Comparison of ENCODE assay signal across 21 cellular contexts in genomic region chr14:69896080-69896479, GRCh38. TPM values are rescaled to one million over a fixed set of nuclear protein-coding genes. Genes with fewer than 3 reads are reported as not detected.
DNase-seq lines count a peak whose midpoint lies in the region; ATAC-seq and TF ChIP-seq lines count a peak whose summit lies in the region.
"Had no signal": no experiment of that assay in that cellular context is flagged by ENCODE, and none has a peak within 500 bp of the region (broad histone marks: within the 10 kb centered on the region; RNA-seq: fewer than 3 reads in every experiment).

No MANE protein-coding gene starts in this region.

- H3K4me3 ChIP-seq in MM.1S (ENCODE audit: low read length) (peak overlapping the region; percentile 52; the same call in 1 of the 2 replicates), colonic mucosa (no peak overlapping the region)
- H3K4me3 ChIP-seq: A549 had no signal

- H3K9me3 ChIP-seq in MM.1S (replicated peaks; ENCODE audit: insufficient read depth, low read length) (no peaks in the 10 kb centered on the region), colonic mucosa (no peaks in the 10 kb centered on the region)
- H3K9me3 ChIP-seq: BE2C had no signal

- peak overlapping the region; percentile 21 for H3K4me3 Mint-ChIP-seq in neural crest cell
- H3K4me3 Mint-ChIP-seq: CD14-positive monocyte; CD4-positive, alpha-beta T cell; CD8-positive, alpha-beta memory T cell had no signal

- no peaks in the 10 kb centered on the region for H4K20me1 ChIP-seq in MM.1S (ENCODE audit: insufficient read depth, low read length)
- H4K20me1 ChIP-seq: BLaER1 treated with 17β-estradiol and CSF1 and Interleukin-3, amounts not matched to agents 10 nM and 100 nM had no signal

- TF ChIP-seq CTCF in GM12873 (IDR thresholded peaks at IDR 0.05; ENCODE audit: insufficient read depth, low read depth, low read length, missing control alignments) (peak; percentile 23), MM.1S (IDR thresholded peaks at IDR 0.05; ENCODE audit: low read length) (peak; percentile 48), foreskin keratinocyte (conservative IDR thresholded peaks at IDR 0.05) (peak; percentile 14), neural crest cell (conservative IDR thresholded peaks at IDR 0.05) (no peak), colonic mucosa (IDR thresholded peaks at IDR 0.05) (no peak)

- H3K27me3 ChIP-seq in MM.1S (replicated peaks; ENCODE audit: insufficient read depth, low read length) (no peaks in the 10 kb centered on the region), foreskin keratinocyte (no peaks in the 10 kb centered on the region), colonic mucosa (no peaks in the 10 kb centered on the region)
- H3K27me3 ChIP-seq: BE2C; BLaER1 treated with 17β-estradiol and CSF1 and Interleukin-3, amounts not matched to agents 10 nM and 100 nM had no signal

- peaks cover 23% of the 10 kb centered on the region for H3K9me3 Mint-ChIP-seq in neural crest cell

- H3K4me1 ChIP-seq in MM.1S (ENCODE audit: low read length) (peaks cover 22% of the 10 kb centered on the region), foreskin keratinocyte (peaks cover 9% of the 10 kb centered on the region), colonic mucosa (no peaks in the 10 kb centered on the region)
- H3K4me1 ChIP-seq: BE2C; BLaER1 treated with 17β-estradiol and CSF1 and Interleukin-3, amounts not matched to agents 10 nM and 100 nM had no signal

- H3K36me3 ChIP-seq in MM.1S (replicated peaks; ENCODE audit: insufficient read depth, low read length) = no peaks in the 10 kb centered on the region
- H3K36me3 ChIP-seq in colonic mucosa = no peaks in the 10 kb centered on the region
- H3K36me3 ChIP-seq: BE2C; BLaER1 treated with 17β-estradiol and CSF1 and Interleukin-3, amounts not matched to agents 10 nM and 100 nM had no signal

- no peak overlapping the region for H2AFZ ChIP-seq in MM.1S (ENCODE audit: low read length)

- ATAC-seq in foreskin keratinocyte = no peak
- ATAC-seq: A549 had no signal

- H3K9ac ChIP-seq in MM.1S (ENCODE audit: low read length) (peak overlapping the region; percentile 7; the same call in 1 of the 2 replicates), colonic mucosa (ENCODE audit: low read depth in 2 of 2, low read length in 2 of 2) (no peak overlapping the region)
- H3K9ac ChIP-seq: BLaER1 treated with 17β-estradiol and CSF1 and Interleukin-3, amounts not matched to agents 10 nM and 100 nM had no signal

- H3K27ac ChIP-seq in MM.1S (ENCODE audit: low read length) (peak overlapping the region; percentile 71; the same call in 1 of the 2 replicates), foreskin keratinocyte (no peak overlapping the region), colonic mucosa (no peak overlapping the region)
- H3K27ac ChIP-seq: A549; BLaER1 treated with 17β-estradiol and CSF1 and Interleukin-3, amounts not matched to agents 10 nM and 100 nM had no signal

- H3K79me2 ChIP-seq in MM.1S (ENCODE audit: low read length) = peaks cover 24% of the 10 kb centered on the region

- no peak overlapping the region for H3K27ac Mint-ChIP-seq in neural crest cell (ENCODE audit: unreplicated experiment)
- H3K27ac Mint-ChIP-seq: CD14-positive monocyte; CD4-positive, alpha-beta T cell; CD8-positive, alpha-beta memory T cell had no signal

- H3K9me2 ChIP-seq in MM.1S (replicated peaks; ENCODE audit: insufficient read depth, low read length) = no peaks in the 10 kb centered on the region

- intact Hi-C loops in colonic mucosa (cut with DNase I) = no loop called here

- peak overlapping the region; percentile 89; the same call in 1 of the 2 replicates for H3K4me2 ChIP-seq in MM.1S (ENCODE audit: low read depth, low read length)
- H3K4me2 ChIP-seq: A549; BLaER1 treated with 17β-estradiol and CSF1 and Interleukin-3, amounts not matched to agents 10 nM and 100 nM had no signal

- peaks cover 71% of the 10 kb centered on the region for H3K36me3 Mint-ChIP-seq in neural crest cell (ENCODE audit: low read depth)
- H3K36me3 Mint-ChIP-seq: CD14-positive monocyte had no signal

- peaks cover 15% of the 10 kb centered on the region; the same call in 1 of the 2 replicates for H3F3A ChIP-seq in MM.1S (ENCODE audit: insufficient read depth, low read length)

- no peaks in the 10 kb centered on the region for H3K27me3 Mint-ChIP-seq in neural crest cell (ENCODE audit: low read depth)

- DNase-seq in MM.1S = peak; percentile 46
- DNase-seq in foreskin keratinocyte = no peak
- no peak for DNase-seq in neural crest cell (ENCODE audit: low read depth, low spot score)
- DNase-seq in stimulated activated naive CD4-positive, alpha-beta T cell (lab: John Stamatoyannopoulos, UW) = no peak
- no peak for DNase-seq in DMS53 (lab: John Stamatoyannopoulos, UW)
- DNase-seq in colonic mucosa = no peak
- no peak for DNase-seq in HPDE6-E6E7 (ENCODE audit: extremely low spot score)
- DNase-seq: 8988T; ACHN; AML-193; BE2C; CD4-positive, alpha-beta T cell; CD8-positive, alpha-beta memory T cell; DMS 273 treated with DMSO at 0.1 percent for 48 hours; DND-41; GOT3; HCEC 1CT had no signal

- H3K4me1 Mint-ChIP-seq in neural crest cell = peaks cover 40% of the 10 kb centered on the region
- H3K4me1 Mint-ChIP-seq: CD14-positive monocyte; CD8-positive, alpha-beta memory T cell had no signal

RNA-seq across cellular contexts. Expression of gene SMOC1, which starts 16.9 kb away (rescaled TPM):
- total RNA-seq in foreskin keratinocyte (23.1 and 49.3 TPM in 2 replicates), neural crest cell (189 and 203 TPM in 2 replicates), colonic mucosa (under 1 TPM; 0.50 to 0.67 TPM)
- 27.2 and 54.2 TPM in 2 replicates for polyA plus RNA-seq in foreskin keratinocyte
- total RNA-seq: CD4-positive, alpha-beta T cell; CD8-positive, alpha-beta memory T cell had no signal
- polyA plus RNA-seq: CD14-positive monocyte; CD8-positive, alpha-beta memory T cell had no signal

Comparison
In these comparisons a context has a peak if more than half of its experiments do, and no peak if none do; other contexts are left out.
1. CTCF ChIP-seq: peak in GM12873 (single experiment), MM.1S (single experiment) and foreskin keratinocyte (single experiment); none in neural crest cell (single experiment) and colonic mucosa (single experiment).
2. RNA of gene SMOC1, which starts 16.9 kb away (total RNA-seq): 189 to 203 TPM in neural crest cell and 23.1 to 49.3 TPM in foreskin keratinocyte; 0.50 to 0.67 TPM in colonic mucosa; every median in the first group is over 10 times any median in the second.